Comparison of ENCODE assay signal across 27 cellular contexts in the genomic region with DNA sequence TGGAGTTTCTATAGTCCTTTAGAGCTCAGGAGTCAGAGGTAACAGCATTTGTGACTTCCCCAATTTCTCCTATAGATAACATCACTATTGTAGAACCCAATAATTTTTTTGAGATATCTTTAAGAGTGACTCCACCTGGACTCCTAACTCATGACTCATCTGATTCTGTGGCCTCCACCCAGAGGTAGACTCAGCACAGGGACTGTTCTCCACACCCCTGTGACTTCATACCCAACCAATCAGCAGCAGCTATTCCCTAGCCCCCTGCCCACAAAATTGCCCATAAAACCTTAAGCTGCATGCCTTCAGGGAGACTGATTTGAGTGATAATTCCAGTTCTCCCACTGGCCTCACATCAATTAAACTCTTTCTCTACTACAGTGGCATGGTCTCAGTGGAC.
"Had no signal": no experiment of that assay in that cellular context is flagged by ENCODE, and none has a peak within 500 bp of the region (broad histone marks: within the 10 kb centered on the region; RNA-seq: fewer than 3 reads in every experiment).

No MANE protein-coding gene starts in this region.

- H3K9me3 ChIP-seq: right lobe of liver, stomach, suprapubic skin, tibial nerve had no signal

- H3K27me3 Mint-ChIP-seq: activated naive CD4-positive, alpha-beta T cell treated with anti-CD3 and anti-CD28 coated beads, Interleukin-2, amount 50 U/mL, for 24 hours; brain; effector memory CD8-positive, alpha-beta T cell; naive thymus-derived CD4-positive, alpha-beta T cell; stimulated activated memory B cell treated with anti-CD40 and anti-IgM and Interleukin-4, amounts not matched to agents 10 μg/mL and 1 μg/mL and 100 μg/mL, for 72 hours had no signal

- H3K27me3 ChIP-seq: dorsolateral prefrontal cortex, heart right ventricle, right lobe of liver, stomach, suprapubic skin, tibial nerve had no signal

- DNase-seq: activated CD4-positive, alpha-beta T cell treated with anti-CD3 and anti-CD28 coated beads for 1 hour; activated CD4-positive, alpha-beta T cell treated with anti-CD3 and anti-CD28 coated beads, Interleukin-2, amount 50 U/mL, for 1 hour; activated gamma-delta T cell treated with Interleukin-2 at 50 U/mL for 16 hours; activated T-cell treated with anti-CD3 and anti-CD28 coated beads, Interleukin-2, amount 50 U/mL, for 1 hour; anterior cingulate cortex; central memory CD4-positive, alpha-beta T cell; dorsolateral prefrontal cortex; effector memory CD8-positive, alpha-beta T cell; heart right ventricle; naive thymus-derived CD4-positive, alpha-beta T cell; occipital lobe; right lobe of liver; stimulated activated CD4-positive, alpha-beta T cell treated with anti-CD3 and anti-CD28 coated beads, Interleukin-15, amount 100 ng/mL, for 24 hours; stomach had no signal

- H3K4me1 Mint-ChIP-seq: activated naive CD4-positive, alpha-beta T cell treated with anti-CD3 and anti-CD28 coated beads, Interleukin-2, amount 50 U/mL, for 24 hours; brain; naive thymus-derived CD4-positive, alpha-beta T cell; neural crest cell; stimulated activated memory B cell treated with anti-CD40 and anti-IgM and Interleukin-4, amounts not matched to agents 10 μg/mL and 1 μg/mL and 100 μg/mL, for 72 hours had no signal

- H3K27ac Mint-ChIP-seq: activated naive CD4-positive, alpha-beta T cell treated with anti-CD3 and anti-CD28 coated beads, Interleukin-2, amount 50 U/mL, for 24 hours; brain; effector memory CD8-positive, alpha-beta T cell; naive thymus-derived CD4-positive, alpha-beta T cell; stimulated activated memory B cell treated with anti-CD40 and anti-IgM and Interleukin-4, amounts not matched to agents 10 μg/mL and 1 μg/mL and 100 μg/mL, for 72 hours had no signal

- H3K9me3 Mint-ChIP-seq: brain; stimulated activated memory B cell treated with anti-CD40 and anti-IgM and Interleukin-4, amounts not matched to agents 10 μg/mL and 1 μg/mL and 100 μg/mL, for 72 hours had no signal

- H3K27ac ChIP-seq: dorsolateral prefrontal cortex, heart right ventricle, right lobe of liver, skin epidermis, stomach, suprapubic skin, tibial nerve had no signal

- ATAC-seq: effector memory CD8-positive, alpha-beta T cell; heart right ventricle; left lobe of liver; naive thymus-derived CD4-positive, alpha-beta T cell; right lobe of liver; stimulated activated memory B cell treated with anti-CD40 and anti-IgM and Interleukin-4, amounts not matched to agents 10 μg/mL and 1 μg/mL and 100 μg/mL, for 72 hours had no signal

- H3K36me3 ChIP-seq: heart right ventricle, right lobe of liver, stomach, suprapubic skin, tibial nerve had no signal

- H3K36me3 Mint-ChIP-seq: activated naive CD4-positive, alpha-beta T cell treated with anti-CD3 and anti-CD28 coated beads, Interleukin-2, amount 50 U/mL, for 24 hours; brain; naive thymus-derived CD4-positive, alpha-beta T cell; stimulated activated memory B cell treated with anti-CD40 and anti-IgM and Interleukin-4, amounts not matched to agents 10 μg/mL and 1 μg/mL and 100 μg/mL, for 72 hours had no signal

- FAIRE-seq: colon, endothelial cell of umbilical vein, keratinocyte, TTC549 had no signal

- H3K4me1 ChIP-seq: heart right ventricle, right lobe of liver, stomach, suprapubic skin, tibial nerve had no signal

- H3K4me3 Mint-ChIP-seq: activated naive CD4-positive, alpha-beta T cell treated with anti-CD3 and anti-CD28 coated beads, Interleukin-2, amount 50 U/mL, for 24 hours; brain; effector memory CD8-positive, alpha-beta T cell; naive thymus-derived CD4-positive, alpha-beta T cell; neural crest cell; stimulated activated memory B cell treated with anti-CD40 and anti-IgM and Interleukin-4, amounts not matched to agents 10 μg/mL and 1 μg/mL and 100 μg/mL, for 72 hours had no signal

- H3K4me3 ChIP-seq: dorsolateral prefrontal cortex, heart right ventricle, lung, right lobe of liver, skin epidermis, stomach, suprapubic skin, tibial nerve had no signal
